1 cellular context compared by ENCODE assay signal in the genomic region with DNA sequence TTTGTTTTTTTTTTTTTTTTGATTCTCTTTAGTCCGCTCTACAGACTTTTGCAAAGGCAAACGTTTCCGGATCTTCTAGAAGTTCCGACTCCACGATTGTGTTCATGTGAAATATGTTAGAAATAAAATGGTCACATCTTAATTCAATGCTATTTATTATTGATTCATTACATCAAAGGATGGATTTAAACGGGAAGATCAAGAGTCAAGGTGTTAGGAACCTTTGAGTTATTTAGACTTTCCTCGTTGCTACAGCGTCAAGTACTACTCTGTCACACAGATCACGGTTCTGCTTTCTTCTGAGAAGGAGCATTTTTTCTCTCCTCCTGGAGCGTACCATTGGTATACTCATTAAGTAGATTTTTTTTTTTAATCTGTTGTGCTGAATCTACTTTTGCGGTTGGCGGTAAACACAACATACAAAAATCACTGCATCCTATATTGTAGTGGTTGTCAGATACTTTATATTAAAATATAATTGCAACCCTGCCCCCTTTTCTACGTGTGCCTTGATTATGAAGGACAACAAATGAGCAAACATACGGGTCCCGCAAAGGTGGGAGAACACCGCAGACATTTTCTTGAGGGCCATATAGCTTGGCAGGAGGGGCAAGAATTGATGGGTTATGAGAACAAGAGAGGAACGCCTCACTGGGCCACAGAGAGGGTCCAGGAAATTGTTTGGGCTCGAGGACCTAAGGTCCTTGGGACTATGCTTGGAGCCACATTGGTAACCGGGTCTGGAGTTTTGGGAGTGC.
A peak's percentile ranks its signal among the peaks of the same experiment; 100 is the strongest.
TF ChIP-seq lines count a peak whose summit lies in the region.

No MANE protein-coding gene starts in this region.

TF ChIP-seq in HepG2, 621 proteins besides CTCF, POLR2A, EP300 and RAD21 (continued from another document):
- TF ChIP-seq TERF1 (CRISPR knock-in tag; IDR thresholded peaks at IDR 0.05) (no peak), E2F5 (CRISPR knock-in tag; conservative IDR thresholded peaks at IDR 0.05) (no peak), ZFP90 (CRISPR knock-in tag; IDR thresholded peaks at IDR 0.05; ENCODE audit: borderline replicate concordance) (peak; percentile 15; the same call in 1 of the 2 replicates)
